In the genomic region with DNA sequence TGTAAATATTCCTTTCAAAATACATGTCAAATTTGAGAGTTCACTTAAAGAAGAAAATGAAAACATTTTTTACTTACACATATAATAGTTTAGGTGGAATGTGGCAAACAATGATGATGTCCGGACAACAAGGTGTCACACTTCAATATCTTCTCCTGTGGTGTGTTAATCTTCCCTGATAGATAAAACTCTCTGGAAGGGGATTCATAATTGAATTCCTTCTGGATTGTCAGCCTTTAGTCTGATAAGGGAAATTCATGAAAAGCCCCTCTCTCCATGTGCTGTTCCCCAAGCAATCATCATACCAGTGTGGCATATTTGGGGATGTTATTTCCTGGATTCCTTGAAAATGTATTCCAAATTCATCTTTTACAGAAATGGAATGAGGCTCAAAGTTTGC, we compare ENCODE assay signal across 8 cellular contexts. TPM values are rescaled to one million over a fixed set of nuclear protein-coding genes. Genes with fewer than 3 reads are reported as not detected.
DNase-seq lines count a peak whose midpoint lies in the region; ATAC-seq and TF ChIP-seq lines count a peak whose summit lies in the region.

No MANE protein-coding gene starts in this region.

- H3K27me3 Mint-ChIP-seq in Caco-2 (ENCODE audit: insufficient read depth, unreplicated experiment), result no peaks in the 10 kb centered on the region

- BruUV-seq in Caco-2 (replicated peaks; lab: Mats Ljungman, UMichigan), result no TSS peak

- DNase-seq in Caco-2, result no peak
- DNase-seq in effector memory CD4-positive, alpha-beta T cell, result no peak
- no peak for DNase-seq in NOMO-1 treated with DMSO at 0.1 percent for 48 hours (lab: John Stamatoyannopoulos, UW; ENCODE audit: unreplicated experiment)
- no peak for DNase-seq in NCI-H446 (lab: John Stamatoyannopoulos, UW)
- DNase-seq in A172 (ENCODE audit: low spot score), result no peak

- H3K27ac Mint-ChIP-seq in Caco-2 (ENCODE audit: unreplicated experiment), result peak overlapping the region; percentile 72

- H3K9me2 ChIP-seq in Loucy (replicated peaks; ENCODE audit: low read depth, low read length), result no peaks in the 10 kb centered on the region

- peak overlapping the region; percentile 99 for H3K4me2 ChIP-seq in Loucy (ENCODE audit: low read depth, low read length, poor library complexity, severe bottlenecking)

- TF ChIP-seq CTCF in Caco-2 (IDR thresholded peaks at IDR 0.05; ENCODE audit: insufficient read depth in 1 of 2, low read depth in 1 of 2, low read length in 1 of 2, severe bottlenecking in 1 of 2, unreplicated experiment in 1 of 2) (no peak), Loucy (conservative IDR thresholded peaks at IDR 0.05; ENCODE audit: low read length) (no peak), neutrophil (IDR thresholded peaks at IDR 0.05) (no peak)

- ATAC-seq in HG03442 (IDR thresholded peaks at IDR 0.05; ENCODE audit: unreplicated experiment), result no peak

- H3K27ac ChIP-seq in effector memory CD4-positive, alpha-beta T cell (ENCODE audit: insufficient read depth, low read length, poor library complexity, severe bottlenecking), result peak overlapping the region; percentile 99
- peak overlapping the region; percentile 98 for H3K27ac ChIP-seq in neutrophil

- H3F3A ChIP-seq in Loucy (ENCODE audit: low read depth), result no peaks in the 10 kb centered on the region

- no peaks in the 10 kb centered on the region for H3K9me3 Mint-ChIP-seq in Caco-2 (ENCODE audit: unreplicated experiment)

- H3K27me3 ChIP-seq in Caco-2 (replicated peaks; ENCODE audit: control insufficient read depth, insufficient read depth, low read length) (no peaks in the 10 kb centered on the region), Loucy (ENCODE audit: insufficient read depth, low read length, poor library complexity, severe bottlenecking) (no peaks in the 10 kb centered on the region), neutrophil (no peaks in the 10 kb centered on the region)
- H3K27me3 ChIP-seq in effector memory CD4-positive, alpha-beta T cell (replicated peaks; ENCODE audit: control insufficient read depth, insufficient read depth, low read length, poor library complexity, severe bottlenecking), result no peaks in the 10 kb centered on the region

- peaks cover 38% of the 10 kb centered on the region for H4K20me1 ChIP-seq in Loucy (ENCODE audit: insufficient read depth, low read length, poor library complexity, severe bottlenecking)

- H2AFZ ChIP-seq in Loucy (ENCODE audit: low read length), result no peak overlapping the region

- intact Hi-C loops in Caco-2 (cut with micrococcal nuclease; ENCODE audit: unreplicated experiment), result loop anchor here (1.0 to 10.0 kb wide), 7 partner anchors 18 to 362 kb away; partner anchors contain the start of genes HNF4A and YWHAB

- no peak overlapping the region for H3K4me3 ChIP-seq in Caco-2 (ENCODE audit: low read depth, low read length)
- no peak overlapping the region for H3K4me3 ChIP-seq in Loucy (ENCODE audit: low read length, poor library complexity, severe bottlenecking)
- no peak overlapping the region for H3K4me3 ChIP-seq in effector memory CD4-positive, alpha-beta T cell (ENCODE audit: insufficient read depth, low read depth, low read length, poor library complexity, severe bottlenecking)
- no peak overlapping the region for H3K4me3 ChIP-seq in neutrophil (ENCODE audit: low read depth in 1 of 2, low read length in 1 of 2)

- CTCF ChIA-PET in Caco-2 (lab: Charles Lee), result interaction anchor here (1.0 to 1.8 kb wide), 3 partner anchors 15 to 47 kb away, joined by 3 to 11 read pairs (median 6); partner anchors contain the start of gene TTPAL

- peaks cover 37% of the 10 kb centered on the region for H3K36me3 Mint-ChIP-seq in Caco-2 (ENCODE audit: insufficient read depth, unreplicated experiment)

- H3K9me3 ChIP-seq in Caco-2 (peaks cover 6% of the 10 kb centered on the region; the same call in 1 of the 2 replicates), Loucy (ENCODE audit: insufficient read depth, low read depth, low read length) (no peaks in the 10 kb centered on the region), neutrophil (no peaks in the 10 kb centered on the region)
- no peaks in the 10 kb centered on the region for H3K9me3 ChIP-seq in effector memory CD4-positive, alpha-beta T cell (ENCODE audit: control insufficient read depth, low read length)

- H3K36me3 ChIP-seq in Caco-2 (ENCODE audit: control insufficient read depth, insufficient read depth, low read length), result no peaks in the 10 kb centered on the region
- no peaks in the 10 kb centered on the region for H3K36me3 ChIP-seq in Loucy (ENCODE audit: insufficient read depth, low read length)
- H3K36me3 ChIP-seq in effector memory CD4-positive, alpha-beta T cell (ENCODE audit: control insufficient read depth, insufficient read depth, low read length), result no peaks in the 10 kb centered on the region
- H3K36me3 ChIP-seq in neutrophil, result no peaks in the 10 kb centered on the region

- H3K4me1 Mint-ChIP-seq in Caco-2 (ENCODE audit: low read depth, unreplicated experiment), result peaks cover 57% of the 10 kb centered on the region

- peaks cover 40% of the 10 kb centered on the region for H3K79me2 ChIP-seq in Loucy (ENCODE audit: insufficient read depth, low read length)

- H3K9ac ChIP-seq in Loucy (ENCODE audit: low read depth, low read length, poor library complexity, severe bottlenecking), result peak overlapping the region; percentile 98

- H3K4me1 ChIP-seq in Caco-2 (peaks cover 63% of the 10 kb centered on the region), Loucy (ENCODE audit: insufficient read depth, low read length, poor library complexity, severe bottlenecking) (peaks cover 41% of the 10 kb centered on the region), neutrophil (ENCODE audit: control insufficient read depth in 1 of 2, insufficient read depth in 1 of 2, low read depth in 1 of 2, low read length in 1 of 2) (peaks cover 33 to 34% of the 10 kb centered on the region in 2 experiments)
- peaks cover 35% of the 10 kb centered on the region for H3K4me1 ChIP-seq in effector memory CD4-positive, alpha-beta T cell (ENCODE audit: control insufficient read depth, insufficient read depth, low read length, poor library complexity, severe bottlenecking)

- POLR2A ChIA-PET in Caco-2 (lab: Charles Lee), result interaction anchor here (0.5 to 1.9 kb wide), 4 partner anchors 47 to 212 kb away, joined by 3 to 11 read pairs (median 5); partner anchors contain the start of genes FITM2 and TTPAL

- peak overlapping the region; percentile 68 for H3K4me3 Mint-ChIP-seq in Caco-2 (ENCODE audit: unreplicated experiment)

RNA-seq across cellular contexts. Expression of gene SERINC3, which starts 1.0 kb away (rescaled TPM):
- 179 and 185 TPM in 2 replicates for total RNA-seq in Caco-2 (2022)
- 88.0 and 103 TPM in 2 replicates for total RNA-seq in A172 (2014; rRNA removed; shearing (Covaris generic))

RNA-seq across cellular contexts. Expression of gene TTPAL, which starts 47.2 kb away (rescaled TPM):
- 53.9 and 54.6 TPM in 2 replicates for total RNA-seq in Caco-2 (2022)
- total RNA-seq in A172 (2014; rRNA removed; shearing (Covaris generic)), result 9.8 and 10.9 TPM in 2 replicates

RNA-seq across cellular contexts. Expression of gene PKIG, which starts 59.5 kb away (rescaled TPM):
- 25.9 and 29.5 TPM in 2 replicates for total RNA-seq in Caco-2 (2022)
- 139 and 149 TPM in 2 replicates for total RNA-seq in A172 (2014; rRNA removed; shearing (Covaris generic))
